In the genomic region with DNA sequence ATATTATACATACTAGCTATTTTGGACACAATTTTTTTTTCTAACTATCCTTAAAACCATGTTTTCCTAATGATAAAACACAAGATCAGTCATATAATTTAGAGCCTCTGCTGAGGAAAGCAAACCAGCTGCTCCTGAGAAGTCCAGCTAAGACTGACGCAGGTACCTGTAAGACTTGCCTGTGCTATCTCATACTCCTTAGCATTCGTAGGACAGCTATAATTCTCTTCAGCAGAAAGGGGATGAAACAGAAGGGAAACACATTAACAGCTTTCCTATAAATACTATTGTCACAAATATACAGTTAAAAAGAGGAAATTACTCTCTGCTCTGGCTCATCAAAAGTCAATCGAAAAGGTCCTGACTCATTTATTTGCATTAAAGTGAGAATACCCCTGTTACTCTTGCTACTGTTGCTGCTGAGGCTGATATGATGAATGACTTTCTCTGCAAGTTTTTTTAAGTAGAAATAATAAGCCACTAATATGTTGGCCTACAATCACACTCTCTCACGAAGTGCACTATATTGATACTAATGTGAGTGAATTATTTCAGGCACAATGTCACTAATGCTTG, we compare ENCODE assay signal across 18 cellular contexts.
"Had no signal": no experiment of that assay in that cellular context is flagged by ENCODE, and none has a peak within 500 bp of the region (broad histone marks: within the 10 kb centered on the region; RNA-seq: fewer than 3 reads in every experiment).

No MANE protein-coding gene starts in this region.

- H3K27ac ChIP-seq: adrenal gland, dorsolateral prefrontal cortex, pancreas, thyroid gland, VCaP had no signal

- H3K27me3 Mint-ChIP-seq: activated CD4-positive, alpha-beta memory T cell treated with anti-CD3 and anti-CD28 coated beads, Interleukin-2, amount 10 ng/mL, durations not matched to agents 7 days and 5 days; activated naive CD4-positive, alpha-beta T cell treated with anti-CD3 and anti-CD28 coated beads, Interleukin-2, amount 50 U/mL, for 24 hours; naive thymus-derived CD8-positive, alpha-beta T cell; stimulated activated memory B cell treated with anti-CD40 and anti-IgM and Interleukin-4, amounts not matched to agents 10 μg/mL and 1 μg/mL and 100 μg/mL, for 72 hours had no signal

- ATAC-seq: left lobe of liver; mucosa of descending colon; naive thymus-derived CD8-positive, alpha-beta T cell; pancreas; stimulated activated memory B cell treated with anti-CD40 and anti-IgM and Interleukin-4, amounts not matched to agents 10 μg/mL and 1 μg/mL and 100 μg/mL, for 72 hours had no signal

- H3K36me3 ChIP-seq: adrenal gland, pancreas, thyroid gland had no signal

- H3K4me1 ChIP-seq: adrenal gland, pancreas, thyroid gland had no signal

- H3K9me3 Mint-ChIP-seq: activated CD4-positive, alpha-beta memory T cell treated with anti-CD3 and anti-CD28 coated beads, Interleukin-2, amount 10 ng/mL, durations not matched to agents 7 days and 5 days; activated naive CD4-positive, alpha-beta T cell treated with anti-CD3 and anti-CD28 coated beads, Interleukin-2, amount 50 U/mL, for 24 hours; endodermal cell had no signal

- H3K4me3 ChIP-seq: adrenal gland, dorsolateral prefrontal cortex, mucosa of descending colon, pancreas, thyroid gland had no signal

- H3K4me1 Mint-ChIP-seq: activated CD4-positive, alpha-beta memory T cell treated with anti-CD3 and anti-CD28 coated beads, Interleukin-2, amount 10 ng/mL, durations not matched to agents 7 days and 5 days; activated naive CD4-positive, alpha-beta T cell treated with anti-CD3 and anti-CD28 coated beads, Interleukin-2, amount 50 U/mL, for 24 hours; naive thymus-derived CD8-positive, alpha-beta T cell; stimulated activated memory B cell treated with anti-CD40 and anti-IgM and Interleukin-4, amounts not matched to agents 10 μg/mL and 1 μg/mL and 100 μg/mL, for 72 hours had no signal

- H3K27ac Mint-ChIP-seq: activated CD4-positive, alpha-beta memory T cell treated with anti-CD3 and anti-CD28 coated beads, Interleukin-2, amount 10 ng/mL, durations not matched to agents 7 days and 5 days; activated naive CD4-positive, alpha-beta T cell treated with anti-CD3 and anti-CD28 coated beads, Interleukin-2, amount 50 U/mL, for 24 hours; endodermal cell; naive thymus-derived CD8-positive, alpha-beta T cell; stimulated activated memory B cell treated with anti-CD40 and anti-IgM and Interleukin-4, amounts not matched to agents 10 μg/mL and 1 μg/mL and 100 μg/mL, for 72 hours had no signal

- FAIRE-seq: pancreas, urothelium cell line had no signal

- H3K36me3 Mint-ChIP-seq: activated naive CD4-positive, alpha-beta T cell treated with anti-CD3 and anti-CD28 coated beads, Interleukin-2, amount 50 U/mL, for 24 hours; naive thymus-derived CD8-positive, alpha-beta T cell; stimulated activated memory B cell treated with anti-CD40 and anti-IgM and Interleukin-4, amounts not matched to agents 10 μg/mL and 1 μg/mL and 100 μg/mL, for 72 hours had no signal

- DNase-seq: activated CD4-positive, alpha-beta memory T cell treated with anti-CD3 and anti-CD28 coated beads, Interleukin-2, amount 10 ng/mL, durations not matched to agents 7 days and 5 days; activated effector memory CD4-positive, alpha-beta T cell treated with anti-CD3 and anti-CD28 coated beads, Interleukin-2, amount 50 U/mL, for 16 hours; activated T-cell treated with anti-CD3 and anti-CD28 coated beads, Interleukin-2, amount 50 U/mL, for 48 hours; adrenal gland; dorsolateral prefrontal cortex; endodermal cell; erythroblast; islet precursor cell; mucosa of descending colon; naive thymus-derived CD8-positive, alpha-beta T cell; pancreas; T1000; thyroid gland had no signal

- H3K9me3 ChIP-seq: adrenal gland, mucosa of descending colon, pancreas, thyroid gland had no signal

- H3K27me3 ChIP-seq: adrenal gland, dorsolateral prefrontal cortex, pancreas, thyroid gland had no signal

- H3K4me3 Mint-ChIP-seq: activated CD4-positive, alpha-beta memory T cell treated with anti-CD3 and anti-CD28 coated beads, Interleukin-2, amount 10 ng/mL, durations not matched to agents 7 days and 5 days; activated naive CD4-positive, alpha-beta T cell treated with anti-CD3 and anti-CD28 coated beads, Interleukin-2, amount 50 U/mL, for 24 hours; endodermal cell; naive thymus-derived CD8-positive, alpha-beta T cell; stimulated activated memory B cell treated with anti-CD40 and anti-IgM and Interleukin-4, amounts not matched to agents 10 μg/mL and 1 μg/mL and 100 μg/mL, for 72 hours had no signal
